Comparison of ENCODE assay signal across 10 cellular contexts in genomic region chr1:225875044-225875822, GRCh38. TPM values are rescaled to one million over a fixed set of nuclear protein-coding genes. Genes with fewer than 3 reads are reported as not detected.
DNase-seq lines count a peak whose midpoint lies in the region; ATAC-seq and TF ChIP-seq lines count a peak whose summit lies in the region.
"Had no signal": no experiment of that assay in that cellular context is flagged by ENCODE, and none has a peak within 500 bp of the region (broad histone marks: within the 10 kb centered on the region; RNA-seq: fewer than 3 reads in every experiment).

No MANE protein-coding gene starts in this region.

- DNase-seq in DMS53 (lab: John Stamatoyannopoulos, UW) (peak; percentile 97), LoVo (ENCODE audit: low spot score) (peak; percentile 87), colonic mucosa (peak; percentile 80), osteoblast (ENCODE audit: insufficient read length, low spot score, missing footprints) (peak; percentile 34), germinal center (ENCODE audit: low spot score) (no peak), DMS 273 (lab: John Stamatoyannopoulos, UW; ENCODE audit: unreplicated experiment) (no peak)
- DNase-seq: activated CD4-positive, alpha-beta T cell treated with anti-CD3 and anti-CD28 coated beads, Interleukin-2, amount 50 U/mL, for 4 hours; head of caudate nucleus; Karpas-422 had no signal

- H3K9ac ChIP-seq in colonic mucosa (ENCODE audit: low read depth in 2 of 2, low read length in 2 of 2): peak overlapping the region; percentile 33 to 86

- intact Hi-C loops in colonic mucosa (cut with DNase I): no loop called here

- H3K4me3 ChIP-seq in colonic mucosa (peak overlapping the region; percentile 9), osteoblast (ENCODE audit: insufficient read depth, low read length) (no peak overlapping the region)

- H3K27ac ChIP-seq in colonic mucosa: peak overlapping the region; percentile 85
- H3K27ac ChIP-seq in osteoblast (ENCODE audit: low read depth, low read length): no peak overlapping the region

- H4K20me1 ChIP-seq in osteoblast (ENCODE audit: insufficient read depth, low read length): peaks cover 27% of the 10 kb centered on the region

- H3K27me3 ChIP-seq in colonic mucosa (no peaks in the 10 kb centered on the region), osteoblast (ENCODE audit: insufficient read depth, low read length) (no peaks in the 10 kb centered on the region)

- H3K36me3 ChIP-seq in colonic mucosa (no peaks in the 10 kb centered on the region), osteoblast (ENCODE audit: insufficient read depth, low read length) (peaks cover 38% of the 10 kb centered on the region)

- no peak for ATAC-seq in GM21576 (IDR thresholded peaks at IDR 0.05; ENCODE audit: unreplicated experiment)

- H3K4me1 ChIP-seq in colonic mucosa: peaks cover 19% of the 10 kb centered on the region
- peaks cover 31% of the 10 kb centered on the region for H3K4me1 ChIP-seq in osteoblast (ENCODE audit: insufficient read depth, low read length)

- H3K79me2 ChIP-seq in osteoblast (ENCODE audit: insufficient read depth, low read length): peaks cover 31% of the 10 kb centered on the region

- H3K9me3 ChIP-seq in colonic mucosa (no peaks in the 10 kb centered on the region), osteoblast (ENCODE audit: low read depth, low read length) (no peaks in the 10 kb centered on the region)

- no peak overlapping the region for H3K4me2 ChIP-seq in osteoblast (ENCODE audit: insufficient read depth, low read length)

- no peak for TF ChIP-seq CTCF in colonic mucosa (IDR thresholded peaks at IDR 0.05)
- no peak for TF ChIP-seq CTCF in osteoblast (IDR thresholded peaks at IDR 0.05; ENCODE audit: extremely low read depth, low read depth, low read length)

- H2AFZ ChIP-seq in osteoblast (ENCODE audit: low read length): no peak overlapping the region

RNA-seq across cellular contexts. Expression of gene TMEM63A, which starts 6.9 kb away (rescaled TPM):
- total RNA-seq in colonic mucosa (100 to 1,000 TPM; 124 to 165 TPM), osteoblast (23.2 and 31.5 TPM in 2 replicates)

RNA-seq across cellular contexts. Expression of gene LEFTY1, which starts 13.7 kb away (rescaled TPM):
- total RNA-seq in colonic mucosa (100 to 1,000 TPM; 201 to 211 TPM), osteoblast (under 0.01 TPM in 1 of 2 replicates, not detected in the other)

RNA-seq across cellular contexts. Expression of gene PYCR2, which starts 48.8 kb away (rescaled TPM):
- total RNA-seq in colonic mucosa (10 to 100 TPM; 34.0 to 61.6 TPM), osteoblast (25.9 and 29.0 TPM in 2 replicates)

Comparison
In these comparisons a context has a peak if more than half of its experiments do, and no peak if none do; other contexts are left out.
1. DNase-seq: peak in DMS53 (single experiment), LoVo (single experiment), colonic mucosa (single experiment) and osteoblast (single experiment); none in germinal center (single experiment) and DMS 273 (single experiment).
2. RNA of gene LEFTY1, which starts 13.7 kb away (total RNA-seq): 201 to 211 TPM in colonic mucosa; under 0.01 TPM in osteoblast; every median in the first group is over 100 times any median in the second.